ENCODE assay signal across 24 cellular contexts in genomic region chr3:47613723-47614122, GRCh38. TPM values are rescaled to one million over a fixed set of nuclear protein-coding genes. Genes with fewer than 3 reads are reported as not detected.
DNase-seq lines count a peak whose midpoint lies in the region; ATAC-seq, FAIRE-seq and TF ChIP-seq lines count a peak whose summit lies in the region.
"Had no signal": no experiment of that assay in that cellular context is flagged by ENCODE, and none has a peak within 500 bp of the region (broad histone marks: within the 10 kb centered on the region; RNA-seq: fewer than 3 reads in every experiment).

No MANE protein-coding gene starts in this region.

- no peaks in the 10 kb centered on the region for H3K79me2 ChIP-seq in astrocyte (ENCODE audit: insufficient read depth, low read length)

- H3K27ac Mint-ChIP-seq in astrocyte (ENCODE audit: unreplicated experiment) (no peak overlapping the region), Calu3 (ENCODE audit: unreplicated experiment) (no peak overlapping the region)
- H3K27ac Mint-ChIP-seq: activated T-cell treated with anti-CD3 and anti-CD28 coated beads, Interleukin-2, amount 50 U/mL, for 72 hours; nephron; stimulated activated naive CD8-positive, alpha-beta T cell treated with anti-CD3 and anti-CD28 coated beads, Interleukin-15, Interleukin-2, amounts not matched to agents 100 ng/mL and 50 ng/mL, for 24 hours; T-cell had no signal

- TF ChIP-seq CTCF in astrocyte (IDR thresholded peaks at IDR 0.05; ENCODE audit: insufficient read depth, low read depth, low read length) (no peak), psoas muscle (IDR thresholded peaks at IDR 0.05) (no peak), Calu3 (IDR thresholded peaks at IDR 0.05; ENCODE audit: unreplicated experiment) (no peak)

- H3K4me1 ChIP-seq in astrocyte (ENCODE audit: insufficient read depth, low read length) (peaks cover 51% of the 10 kb centered on the region), psoas muscle (peaks cover 35% of the 10 kb centered on the region)

- H3K27me3 ChIP-seq in astrocyte (ENCODE audit: insufficient read depth, low read length) (no peaks in the 10 kb centered on the region), psoas muscle (ENCODE audit: insufficient read depth in 3 of 3, low read length in 2 of 3) (no peaks in the 10 kb centered on the region)

- H3K27ac ChIP-seq in astrocyte (ENCODE audit: low read depth, low read length) = no peak overlapping the region
- peak overlapping the region; percentile 12 for H3K27ac ChIP-seq in psoas muscle

- H3K36me3 Mint-ChIP-seq in astrocyte (ENCODE audit: low read depth, unreplicated experiment) (peaks cover 20% of the 10 kb centered on the region), Calu3 (ENCODE audit: insufficient read depth, unreplicated experiment) (peaks cover 22% of the 10 kb centered on the region)

- H3K9me3 ChIP-seq in astrocyte (ENCODE audit: insufficient read depth, low read depth, low read length) (no peaks in the 10 kb centered on the region), psoas muscle (no peaks in the 10 kb centered on the region)

- H3K9me3 Mint-ChIP-seq in astrocyte (ENCODE audit: unreplicated experiment) (no peaks in the 10 kb centered on the region), Calu3 (ENCODE audit: low read depth, unreplicated experiment) (no peaks in the 10 kb centered on the region)
- H3K9me3 Mint-ChIP-seq: activated T-cell treated with anti-CD3 and anti-CD28 coated beads, Interleukin-2, amount 50 U/mL, for 72 hours; CD4-positive, alpha-beta memory T cell; nephron; stimulated activated naive CD8-positive, alpha-beta T cell treated with anti-CD3 and anti-CD28 coated beads, Interleukin-15, Interleukin-2, amounts not matched to agents 100 ng/mL and 50 ng/mL, for 24 hours; T-cell had no signal

- peaks cover 30% of the 10 kb centered on the region for H3K4me1 Mint-ChIP-seq in astrocyte (ENCODE audit: low read depth, unreplicated experiment)
- peaks cover 12% of the 10 kb centered on the region for H3K4me1 Mint-ChIP-seq in Calu3 (ENCODE audit: low read depth, unreplicated experiment)
- H3K4me1 Mint-ChIP-seq: CD4-positive, alpha-beta memory T cell had no signal

- H3K4me2 ChIP-seq in astrocyte (ENCODE audit: low read length) = peak overlapping the region; percentile 17

- intact Hi-C loops in psoas muscle (cut with DNase I) (loop anchor here in 1 of 2 donors (5.0 kb wide), 1 partner anchor 34 kb away; no protein-coding TSS in a partner anchor), Calu3 (cut with micrococcal nuclease; ENCODE audit: unreplicated experiment) (no loop called here)

- H3K4me3 ChIP-seq in astrocyte (ENCODE audit: insufficient read depth, low read depth, low read length) (no peak overlapping the region), psoas muscle (no peak overlapping the region)

- CTCF ChIA-PET in Calu3 (lab: Charles Lee) = interaction anchor here (0.6 kb wide), 1 partner anchor 64 kb away, joined by 3 read pairs; no protein-coding TSS in a partner anchor

- WGBS in psoas muscle, 3 donors = 57 to 72% (median 63%) methylated on average over 4 of the region's 4 CpGs

- H2AFZ ChIP-seq in astrocyte (ENCODE audit: low read depth, low read length) = no peak overlapping the region

- H4K20me1 ChIP-seq in astrocyte (ENCODE audit: insufficient read depth, low read length) = peaks cover 17% of the 10 kb centered on the region

- H3K27me3 Mint-ChIP-seq in astrocyte (ENCODE audit: low read depth, unreplicated experiment) (no peaks in the 10 kb centered on the region), Calu3 (ENCODE audit: unreplicated experiment) (no peaks in the 10 kb centered on the region)
- H3K27me3 Mint-ChIP-seq: CD4-positive, alpha-beta memory T cell; stimulated activated naive CD8-positive, alpha-beta T cell treated with anti-CD3 and anti-CD28 coated beads, Interleukin-15, Interleukin-2, amounts not matched to agents 100 ng/mL and 50 ng/mL, for 24 hours; T-cell had no signal

- H3K9ac ChIP-seq in astrocyte (ENCODE audit: low read length) = no peak overlapping the region

- ATAC-seq in psoas muscle = no peak
- no peak for ATAC-seq in HG03457 (IDR thresholded peaks at IDR 0.05; ENCODE audit: unreplicated experiment)
- ATAC-seq: activated T-cell treated with anti-CD3 and anti-CD28 coated beads, Interleukin-2, amount 50 U/mL, for 72 hours; T-cell had no signal

- no peak for FAIRE-seq in GM19239 (lab: Jason Lieb, UNC)
- FAIRE-seq in astrocyte (lab: Jason Lieb, UNC) = no peak
- FAIRE-seq: kidney had no signal

- H3K4me3 Mint-ChIP-seq in astrocyte (ENCODE audit: unreplicated experiment) (no peak overlapping the region), Calu3 (ENCODE audit: low read depth, unreplicated experiment) (no peak overlapping the region)
- H3K4me3 Mint-ChIP-seq: activated T-cell treated with anti-CD3 and anti-CD28 coated beads, Interleukin-2, amount 50 U/mL, for 72 hours; CD4-positive, alpha-beta memory T cell; nephron; stimulated activated naive CD8-positive, alpha-beta T cell treated with anti-CD3 and anti-CD28 coated beads, Interleukin-15, Interleukin-2, amounts not matched to agents 100 ng/mL and 50 ng/mL, for 24 hours; T-cell had no signal

- peak; percentile 9 for DNase-seq in GM19239 (ENCODE audit: insufficient read length, low spot score)
- DNase-seq in astrocyte (ENCODE audit: low read depth) = peak; percentile 27
- peak; percentile 32 to 55 for DNase-seq in hippocampal formation (lab: John Stamatoyannopoulos, UW)
- no peak for DNase-seq in psoas muscle
- DNase-seq in Calu3 = no peak
- DNase-seq in HPDE6-E6E7 (ENCODE audit: extremely low spot score) = no peak
- DNase-seq in NCI-H1694 treated with DMSO at 0.1 percent for 48 hours (lab: John Stamatoyannopoulos, UW) = no peak
- DNase-seq: activated CD4-positive, alpha-beta T cell treated with anti-CD3 and anti-CD28 coated beads for 4 hours; activated naive CD4-positive, alpha-beta T cell treated with anti-CD3 and anti-CD28 coated beads, Interleukin-2, amount 50 U/mL, for 16 hours; activated T-cell treated with anti-CD3 and anti-CD28 coated beads, Interleukin-2, amount 50 U/mL, for 72 hours; CD4-positive, alpha-beta memory T cell; DMS79; H7; kidney; mesenchymal stem cell; NCI-H2107; OCI-M1; SHP77; stimulated activated CD4-positive, alpha-beta T cell treated with anti-CD3 and anti-CD28 coated beads, Interleukin-4, amount 100 ng/mL, for 1 hour; T-cell; trophoblast cell had no signal

- H3K36me3 ChIP-seq in astrocyte (ENCODE audit: insufficient read depth, low read length) (peaks cover 18% of the 10 kb centered on the region), psoas muscle (ENCODE audit: insufficient read depth in 1 of 2, low read depth in 1 of 2) (peaks cover 2 to 46% of the 10 kb centered on the region in 2 donors)

- no TSS peak for BruUV-seq in Calu3 (replicated peaks; lab: Mats Ljungman, UMichigan)

RNA-seq across cellular contexts. Expression of gene CSPG5, which starts 35.1 kb away (rescaled TPM):
- total RNA-seq in astrocyte = 1.2 and 2.2 TPM in 2 replicates
- total RNA-seq in psoas muscle = 1 to 10 TPM in 1 of 4 donors, under 1 TPM in 3; 0.18 to 1.1 (median 0.35) TPM
- under 1 TPM in 2 of 3 donors, not detected in 1; 0.21 to 0.25 TPM for polyA plus RNA-seq in psoas muscle
- 6.1 and 7.4 TPM in 2 replicates for total RNA-seq in Calu3 (2022)
- polyA plus RNA-seq: CD4-positive, alpha-beta memory T cell had no signal

Comparison
In these comparisons a context has a peak if more than half of its experiments do, and no peak if none do; other contexts are left out.
1. DNase-seq: peak in GM19239 (single experiment), astrocyte (single experiment) and hippocampal formation (2 of 2); none in psoas muscle (0 of 2), Calu3 (single experiment), HPDE6-E6E7 (single experiment) and NCI-H1694 treated with DMSO at 0.1 percent for 48 hours (single experiment).